31 cellular contexts compared by ENCODE assay signal in the genomic region with DNA sequence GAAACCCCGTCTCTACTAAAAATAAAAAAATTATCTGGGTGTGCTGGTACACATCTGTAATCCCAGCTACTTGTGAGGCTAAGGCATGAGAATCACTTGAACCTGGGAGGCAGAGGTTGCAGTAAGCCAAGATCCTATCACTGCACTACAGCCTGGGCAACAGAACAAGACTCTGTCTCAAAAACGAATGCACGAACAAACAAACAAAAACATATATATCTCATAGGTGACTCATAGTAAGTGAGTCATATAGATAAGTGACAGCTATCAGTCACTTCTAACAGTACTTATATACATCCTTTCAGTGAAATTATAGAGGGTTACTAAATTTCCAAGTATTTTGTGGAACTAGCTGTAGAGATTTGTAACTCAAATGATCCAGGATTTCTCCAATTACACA.
"Had no signal": no experiment of that assay in that cellular context is flagged by ENCODE, and none has a peak within 500 bp of the region (broad histone marks: within the 10 kb centered on the region; RNA-seq: fewer than 3 reads in every experiment).

No MANE protein-coding gene starts in this region.

- H3K4me3 ChIP-seq: left lung, lower lobe of right lung, mucosa of descending colon, pancreas, prostate gland, skin epidermis, stomach, testis, thyroid gland, transverse colon, upper lobe of right lung had no signal

- DNase-seq: hypothalamus; immature natural killer cell; kidney; left colon; lower lobe of right lung; mammary epithelial cell; mesenchymal stem cell; midbrain; mucosa of descending colon; naive thymus-derived CD4-positive, alpha-beta T cell; nucleus accumbens; pancreas; posterior cingulate gyrus; retina; right cardiac atrium; stimulated activated CD4-positive, alpha-beta T cell treated with anti-CD3 and anti-CD28 coated beads, Interleukin-12 subunit alpha, Interleukin-12 subunit beta, amount 100 ng/mL, for 4 hours; stimulated activated CD4-positive, alpha-beta T cell treated with anti-CD3 and anti-CD28 coated beads, Interleukin-15, amount 100 ng/mL, for 24 hours; stimulated activated CD4-positive, alpha-beta T cell treated with anti-CD3 and anti-CD28 coated beads, Interleukin-2, amount 100 ng/mL, for 24 hours; stimulated activated CD4-positive, alpha-beta T cell treated with anti-CD3 and anti-CD28 coated beads, Interleukin-4, amount 100 ng/mL, for 1 hour; stimulated activated naive B cell treated with anti-CD40 and anti-IgM and Interleukin-4, amounts not matched to agents 10 μg/mL and 1 μg/mL and 100 μg/mL, for 72 hours; stimulated activated naive CD8-positive, alpha-beta T cell treated with anti-CD3 and anti-CD28 coated beads, Interleukin-15, Interleukin-2, amounts not matched to agents 100 U/mL and 50 U/mL, for 24 hours; stomach; testis; thyroid gland; transverse colon; upper lobe of right lung had no signal

- H3K27me3 Mint-ChIP-seq: naive thymus-derived CD4-positive, alpha-beta T cell; natural killer cell treated with Interleukin-12 subunit alpha and Interleukin-12 subunit beta and Interleukin-15 and Interleukin-18, amount 100 ng/mL, for 72 hours; stimulated activated naive B cell treated with anti-CD40 and anti-IgM and Interleukin-4, amounts not matched to agents 10 μg/mL and 1 μg/mL and 100 μg/mL, for 72 hours had no signal

- H3K36me3 Mint-ChIP-seq: immature natural killer cell; naive thymus-derived CD4-positive, alpha-beta T cell; natural killer cell treated with Interleukin-12 subunit alpha and Interleukin-12 subunit beta and Interleukin-15 and Interleukin-18, amount 100 ng/mL, for 72 hours; stimulated activated naive B cell treated with anti-CD40 and anti-IgM and Interleukin-4, amounts not matched to agents 10 μg/mL and 1 μg/mL and 100 μg/mL, for 72 hours had no signal

- H3K27me3 ChIP-seq: left lung, pancreas, stomach, testis, thyroid gland, transverse colon, upper lobe of right lung had no signal

- ATAC-seq: left colon; left lung; lower lobe of right lung; mucosa of descending colon; naive thymus-derived CD4-positive, alpha-beta T cell; natural killer cell treated with Interleukin-12 subunit alpha and Interleukin-12 subunit beta and Interleukin-15 and Interleukin-18, amount 100 ng/mL, for 72 hours; pancreas; right cardiac atrium; sciatic nerve; stimulated activated naive B cell treated with anti-CD40 and anti-IgM and Interleukin-4, amounts not matched to agents 10 μg/mL and 1 μg/mL and 100 μg/mL, for 72 hours; stimulated activated naive CD8-positive, alpha-beta T cell treated with anti-CD3 and anti-CD28 coated beads, Interleukin-15, Interleukin-2, amounts not matched to agents 100 U/mL and 50 U/mL, for 24 hours; upper lobe of right lung had no signal

- H3K4me1 Mint-ChIP-seq: immature natural killer cell; naive thymus-derived CD4-positive, alpha-beta T cell; stimulated activated naive B cell treated with anti-CD40 and anti-IgM and Interleukin-4, amounts not matched to agents 10 μg/mL and 1 μg/mL and 100 μg/mL, for 72 hours had no signal

- H3K27ac Mint-ChIP-seq: immature natural killer cell; naive thymus-derived CD4-positive, alpha-beta T cell; natural killer cell treated with Interleukin-12 subunit alpha and Interleukin-12 subunit beta and Interleukin-15 and Interleukin-18, amount 100 ng/mL, for 72 hours; stimulated activated naive B cell treated with anti-CD40 and anti-IgM and Interleukin-4, amounts not matched to agents 10 μg/mL and 1 μg/mL and 100 μg/mL, for 72 hours had no signal

- H3K9me3 ChIP-seq: lower lobe of right lung, mucosa of descending colon, pancreas, prostate gland, stomach, testis, thyroid gland, transverse colon, upper lobe of right lung had no signal

- H3K27ac ChIP-seq: left lung, lower lobe of right lung, pancreas, prostate gland, skin epidermis, stomach, testis, thyroid gland, transverse colon, upper lobe of right lung had no signal

- H3K4me3 Mint-ChIP-seq: immature natural killer cell; naive thymus-derived CD4-positive, alpha-beta T cell; natural killer cell treated with Interleukin-12 subunit alpha and Interleukin-12 subunit beta and Interleukin-15 and Interleukin-18, amount 100 ng/mL, for 72 hours; stimulated activated naive B cell treated with anti-CD40 and anti-IgM and Interleukin-4, amounts not matched to agents 10 μg/mL and 1 μg/mL and 100 μg/mL, for 72 hours had no signal

- H3K36me3 ChIP-seq: left lung, lower lobe of right lung, pancreas, prostate gland, stomach, thyroid gland, transverse colon, upper lobe of right lung had no signal

- H3K4me1 ChIP-seq: left lung, lower lobe of right lung, pancreas, prostate gland, stomach, testis, thyroid gland, transverse colon, upper lobe of right lung had no signal
